Comparison of ENCODE assay signal across 21 cellular contexts in the genomic region with DNA sequence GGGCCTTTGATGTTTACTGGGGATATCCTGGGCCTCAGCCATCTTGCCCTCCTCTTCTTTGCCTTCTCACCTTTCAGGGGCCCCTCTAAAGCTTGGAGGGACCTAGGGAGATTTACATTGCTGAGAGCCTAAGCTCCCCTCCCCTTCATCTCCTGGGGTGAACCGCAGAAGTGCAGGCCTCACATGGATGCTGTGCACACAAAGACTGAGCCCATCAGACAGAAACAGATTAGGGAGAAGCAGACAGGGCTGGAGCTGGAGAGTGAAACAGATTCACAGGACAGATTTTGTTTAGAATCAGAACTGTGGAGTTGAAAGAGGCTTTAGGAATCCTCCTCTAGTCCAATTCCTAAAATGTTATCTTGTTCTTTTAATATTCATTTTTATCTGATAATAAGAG. TPM values are rescaled to one million over a fixed set of nuclear protein-coding genes. Genes with fewer than 3 reads are reported as not detected.
DNase-seq lines count a peak whose midpoint lies in the region; ATAC-seq and TF ChIP-seq lines count a peak whose summit lies in the region.
"Had no signal": no experiment of that assay in that cellular context is flagged by ENCODE, and none has a peak within 500 bp of the region (broad histone marks: within the 10 kb centered on the region; RNA-seq: fewer than 3 reads in every experiment).

No MANE protein-coding gene starts in this region.

- peaks cover 10% of the 10 kb centered on the region for H3K9me3 Mint-ChIP-seq in glutamatergic neuron (ENCODE audit: unreplicated experiment)
- H3K9me3 Mint-ChIP-seq: CD8-positive, alpha-beta T cell had no signal

- H3K36me3 Mint-ChIP-seq in glutamatergic neuron (ENCODE audit: unreplicated experiment) = peaks cover 11% of the 10 kb centered on the region
- H3K36me3 Mint-ChIP-seq: CD4-positive, CD25-positive, alpha-beta regulatory T cell; CD8-positive, alpha-beta T cell had no signal

- peak overlapping the region; percentile 68 for H3K27ac Mint-ChIP-seq in glutamatergic neuron (ENCODE audit: unreplicated experiment)
- H3K27ac Mint-ChIP-seq: B cell; CD4-positive, CD25-positive, alpha-beta regulatory T cell; CD8-positive, alpha-beta T cell had no signal

- H3K4me3 Mint-ChIP-seq in glutamatergic neuron (ENCODE audit: unreplicated experiment) = no peak overlapping the region
- H3K4me3 Mint-ChIP-seq: B cell; CD8-positive, alpha-beta T cell had no signal

- peaks cover 10% of the 10 kb centered on the region for H3K4me1 Mint-ChIP-seq in glutamatergic neuron (ENCODE audit: low read depth, unreplicated experiment)

- DNase-seq in NCI-H82 (lab: John Stamatoyannopoulos, UW) (peak; percentile 17), NCI-H82 treated with DMSO at 0.1 percent for 48 hours (lab: John Stamatoyannopoulos, UW; ENCODE audit: unreplicated experiment) (no peak), glutamatergic neuron (no peak), superior temporal gyrus (ENCODE audit: extremely low spot score) (peak; percentile 13)
- DNase-seq in stimulated activated CD4-positive, alpha-beta T cell treated with anti-CD3 and anti-CD28 coated beads, Interleukin-4, amount 100 ng/mL, for 4 hours = no peak
- DNase-seq in activated CD4-positive, alpha-beta T cell treated with anti-CD3 and anti-CD28 coated beads for 1 hour = no peak
- DNase-seq: Caco-2; CD4-positive, CD25-positive, alpha-beta regulatory T cell; CD8-positive, alpha-beta T cell; DMS153; DND-41; GM23248; H7; HCEC 1CT had no signal

- peak overlapping the region; percentile 42 for H3K27ac ChIP-seq in angular gyrus (ENCODE audit: low read depth, low read length)
- H3K27ac ChIP-seq: 22Rv1, BLaER1, C4-2B, GM23248 had no signal

- ATAC-seq in SK-N-SH treated with all-trans-retinoic acid at 6 μM for 48 hours = no peak
- ATAC-seq: CD8-positive, alpha-beta T cell had no signal

- H3K27me3 Mint-ChIP-seq in glutamatergic neuron (ENCODE audit: unreplicated experiment) = peaks cover 19% of the 10 kb centered on the region

- TF ChIP-seq CTCF in glutamatergic neuron (IDR thresholded peaks at IDR 0.05; ENCODE audit: partially characterized antibody, unreplicated experiment) = no peak

TF ChIP-seq in SK-N-SH treated with all-trans-retinoic acid at 6 μM for 48 hours, 23 proteins besides CTCF, POLR2A, EP300 and RAD21:
- TF ChIP-seq ISL1 (CRISPR knock-in tag; IDR thresholded peaks at IDR 0.05) (no peak), BACH2 (CRISPR knock-in tag; IDR thresholded peaks at IDR 0.05; ENCODE audit: borderline replicate concordance) (no peak), ZNF565 (CRISPR knock-in tag; conservative IDR thresholded peaks at IDR 0.05; ENCODE audit: low read depth) (no peak), ARNTL (CRISPR knock-in tag; IDR thresholded peaks at IDR 0.05; ENCODE audit: borderline replicate concordance, low read depth) (no peak), SNAI2 (CRISPR knock-in tag; IDR thresholded peaks at IDR 0.05) (no peak), OSR1 (CRISPR knock-in tag; IDR thresholded peaks at IDR 0.05) (no peak), RARB (CRISPR knock-in tag; IDR thresholded peaks at IDR 0.05) (no peak)
- TF ChIP-seq, protein P1, sequence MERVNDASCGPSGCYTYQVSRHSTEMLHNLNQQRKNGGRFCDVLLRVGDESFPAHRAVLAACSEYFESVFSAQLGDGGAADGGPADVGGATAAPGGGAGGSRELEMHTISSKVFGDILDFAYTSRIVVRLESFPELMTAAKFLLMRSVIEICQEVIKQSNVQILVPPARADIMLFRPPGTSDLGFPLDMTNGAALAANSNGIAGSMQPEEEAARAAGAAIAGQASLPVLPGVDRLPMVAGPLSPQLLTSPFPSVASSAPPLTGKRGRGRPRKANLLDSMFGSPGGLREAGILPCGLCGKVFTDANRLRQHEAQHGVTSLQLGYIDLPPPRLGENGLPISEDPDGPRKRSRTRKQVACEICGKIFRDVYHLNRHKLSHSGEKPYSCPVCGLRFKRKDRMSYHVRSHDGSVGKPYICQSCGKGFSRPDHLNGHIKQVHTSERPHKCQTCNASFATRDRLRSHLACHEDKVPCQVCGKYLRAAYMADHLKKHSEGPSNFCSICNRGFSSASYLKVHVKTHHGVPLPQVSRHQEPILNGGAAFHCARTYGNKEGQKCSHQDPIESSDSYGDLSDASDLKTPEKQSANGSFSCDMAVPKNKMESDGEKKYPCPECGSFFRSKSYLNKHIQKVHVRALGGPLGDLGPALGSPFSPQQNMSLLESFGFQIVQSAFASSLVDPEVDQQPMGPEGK (CRISPR knock-in tag; IDR thresholded peaks at IDR 0.05; ENCODE audit: borderline replicate concordance) = no peak
- TF ChIP-seq, protein P2, sequence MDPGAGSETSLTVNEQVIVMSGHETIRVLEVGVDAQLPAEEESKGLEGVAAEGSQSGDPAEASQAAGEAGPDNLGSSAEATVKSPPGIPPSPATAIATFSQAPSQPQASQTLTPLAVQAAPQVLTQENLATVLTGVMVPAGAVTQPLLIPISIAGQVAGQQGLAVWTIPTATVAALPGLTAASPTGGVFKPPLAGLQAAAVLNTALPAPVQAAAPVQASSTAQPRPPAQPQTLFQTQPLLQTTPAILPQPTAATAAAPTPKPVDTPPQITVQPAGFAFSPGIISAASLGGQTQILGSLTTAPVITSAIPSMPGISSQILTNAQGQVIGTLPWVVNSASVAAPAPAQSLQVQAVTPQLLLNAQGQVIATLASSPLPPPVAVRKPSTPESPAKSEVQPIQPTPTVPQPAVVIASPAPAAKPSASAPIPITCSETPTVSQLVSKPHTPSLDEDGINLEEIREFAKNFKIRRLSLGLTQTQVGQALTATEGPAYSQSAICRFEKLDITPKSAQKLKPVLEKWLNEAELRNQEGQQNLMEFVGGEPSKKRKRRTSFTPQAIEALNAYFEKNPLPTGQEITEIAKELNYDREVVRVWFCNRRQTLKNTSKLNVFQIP (CRISPR knock-in tag; IDR thresholded peaks at IDR 0.05; ENCODE audit: borderline replicate concordance, low read depth) = no peak

RNA-seq across cellular contexts. Expression of a gene that starts 3.4 kb away (rescaled TPM):
- 46.1 TPM for total RNA-seq in glutamatergic neuron (ENCODE audit: unreplicated experiment)
- total RNA-seq: B cell; CD4-positive, CD25-positive, alpha-beta regulatory T cell; CD8-positive, alpha-beta T cell; GM23248; H1 had no signal

RNA-seq across cellular contexts. Expression of a gene that starts 28.9 kb away (rescaled TPM):
- total RNA-seq in glutamatergic neuron (ENCODE audit: unreplicated experiment) = not detected
- total RNA-seq: B cell; Caco-2; CD4-positive, CD25-positive, alpha-beta regulatory T cell; CD8-positive, alpha-beta T cell; GM23248; H1; H7 had no signal

RNA-seq across cellular contexts. Expression of a gene that starts 37.2 kb away (rescaled TPM):
- 0.49 TPM for total RNA-seq in glutamatergic neuron (ENCODE audit: unreplicated experiment)
- total RNA-seq: B cell; CD4-positive, CD25-positive, alpha-beta regulatory T cell; CD8-positive, alpha-beta T cell; GM23248; H1; H7 had no signal

Comparison
In these comparisons a context has a peak if more than half of its experiments do, and no peak if none do; other contexts are left out.
1. DNase-seq: peak in NCI-H82 (single experiment) and superior temporal gyrus (single experiment); none in NCI-H82 treated with DMSO at 0.1 percent for 48 hours (single experiment), glutamatergic neuron (single experiment), stimulated activated CD4-positive, alpha-beta T cell treated with anti-CD3 and anti-CD28 coated beads, Interleukin-4, amount 100 ng/mL, for 4 hours (0 of 2) and activated CD4-positive, alpha-beta T cell treated with anti-CD3 and anti-CD28 coated beads for 1 hour (single experiment).